16 cellular contexts compared by ENCODE assay signal in the genomic region with DNA sequence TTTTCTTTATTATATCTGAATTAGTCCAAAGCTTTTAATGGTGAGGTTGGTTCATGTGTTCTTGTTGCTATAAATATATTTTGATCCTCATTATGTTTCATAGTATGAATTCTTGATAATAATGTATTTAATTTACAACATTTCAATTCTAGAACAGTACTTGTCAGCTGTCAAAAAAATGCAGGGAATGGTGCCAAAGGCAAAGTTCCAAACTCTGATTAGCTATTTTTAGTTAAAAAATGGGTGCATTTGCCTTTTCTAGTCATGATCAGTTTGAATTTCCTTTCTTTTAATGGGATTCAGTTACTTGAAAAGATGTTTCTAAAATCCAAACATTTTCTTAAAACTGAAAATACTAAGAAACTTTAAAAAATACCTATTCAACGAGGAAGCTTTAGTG. TPM values are rescaled to one million over a fixed set of nuclear protein-coding genes. Genes with fewer than 3 reads are reported as not detected.
DNase-seq lines count a peak whose midpoint lies in the region; ATAC-seq and TF ChIP-seq lines count a peak whose summit lies in the region.
"Had no signal": no experiment of that assay in that cellular context is flagged by ENCODE, and none has a peak within 500 bp of the region (broad histone marks: within the 10 kb centered on the region; RNA-seq: fewer than 3 reads in every experiment).

No MANE protein-coding gene starts in this region.

- no peak for TF ChIP-seq EP300 in upper lobe of left lung (IDR thresholded peaks at IDR 0.05)

- TF ChIP-seq CTCF in left ventricle myocardium inferior (IDR thresholded peaks at IDR 0.05; ENCODE audit: borderline replicate concordance) (no peak), upper lobe of right lung (IDR thresholded peaks at IDR 0.05) (no peak), upper lobe of left lung (IDR thresholded peaks at IDR 0.05) (no peak)

- H3K4me3 ChIP-seq in left ventricle myocardium inferior: peak overlapping the region; percentile 45
- H3K4me3 ChIP-seq in right cardiac atrium (ENCODE audit: low read length): no peak overlapping the region
- no peak overlapping the region for H3K4me3 ChIP-seq in upper lobe of right lung
- no peak overlapping the region for H3K4me3 ChIP-seq in upper lobe of left lung
- H3K4me3 ChIP-seq: BLaER1 had no signal

- ATAC-seq in right cardiac atrium (no peak), upper lobe of right lung (no peak), upper lobe of left lung (ENCODE audit: low FRiP score in 2 of 2) (no peak), HG03280 (IDR thresholded peaks at IDR 0.05; ENCODE audit: unreplicated experiment) (no peak)
- ATAC-seq: HepG2 had no signal

- DNase-seq in left ventricle myocardium inferior (no peak), right cardiac atrium (no peak), dermis blood vessel endothelial cell (peak; percentile 5), myocyte (ENCODE audit: low read depth) (peak; percentile 60), upper lobe of right lung (no peak), DMS153 treated with DMSO at 0.1 percent for 48 hours (lab: John Stamatoyannopoulos, UW; ENCODE audit: unreplicated experiment) (no peak), upper lobe of left lung (no peak)
- DNase-seq: KG1, NCI-H1048, NCI-H1436 treated with DMSO at 0.1 percent for 48 hours, NCI-H2029 treated with DMSO at 0.1 percent for 48 hours, NCI-H2171 treated with DMSO at 0.1 percent for 48 hours, NCI-H510A treated with DMSO at 0.1 percent for 48 hours had no signal

- H3K9me3 ChIP-seq in left ventricle myocardium inferior (replicated peaks): no peaks in the 10 kb centered on the region
- H3K9me3 ChIP-seq in right cardiac atrium (ENCODE audit: control insufficient read depth, low read length): no peaks in the 10 kb centered on the region
- H3K9me3 ChIP-seq in upper lobe of right lung: no peaks in the 10 kb centered on the region
- no peaks in the 10 kb centered on the region for H3K9me3 ChIP-seq in upper lobe of left lung
- H3K9me3 ChIP-seq: BLaER1 had no signal

- H3K36me3 ChIP-seq in left ventricle myocardium inferior (no peaks in the 10 kb centered on the region), upper lobe of right lung (no peaks in the 10 kb centered on the region), upper lobe of left lung (peaks cover 0 to 5% (median 0%) of the 10 kb centered on the region in 4 donors)

- H3K27ac ChIP-seq in left ventricle myocardium inferior (replicated peaks) (peak overlapping the region; percentile 48), right cardiac atrium (ENCODE audit: low read length) (no peak overlapping the region), upper lobe of right lung (peak overlapping the region; percentile 24), upper lobe of left lung (peak overlapping the region in 1 of 4 donors; percentile 45)
- H3K27ac ChIP-seq: BLaER1 had no signal

- intact Hi-C loops in left ventricle myocardium inferior (cut with micrococcal nuclease): no loop called here
- intact Hi-C loops in right cardiac atrium (cut with DNase I): no loop called here
- intact Hi-C loops in upper lobe of right lung (cut with DNase I): no loop called here

- TF ChIP-seq POLR2A in upper lobe of left lung (IDR thresholded peaks at IDR 0.05): no peak

- H3K4me1 ChIP-seq in left ventricle myocardium inferior (peaks cover 37% of the 10 kb centered on the region), right cardiac atrium (ENCODE audit: control insufficient read depth, insufficient read depth, low read length) (peaks cover 2% of the 10 kb centered on the region), upper lobe of right lung (peaks cover 11% of the 10 kb centered on the region), upper lobe of left lung (peaks cover 4 to 11% (median 7%) of the 10 kb centered on the region in 4 donors)

- H3K27me3 ChIP-seq in left ventricle myocardium inferior (ENCODE audit: low read depth) (no peaks in the 10 kb centered on the region), right cardiac atrium (ENCODE audit: control insufficient read depth, insufficient read depth) (no peaks in the 10 kb centered on the region), upper lobe of right lung (no peaks in the 10 kb centered on the region), upper lobe of left lung (no peaks in the 10 kb centered on the region)
- H3K27me3 ChIP-seq: BLaER1 had no signal

- WGBS in right cardiac atrium: 18% methylated on average over 1 of the region's 1 CpG
- WGBS in upper lobe of left lung, 2 donors: 63 to 76% methylated on average over 1 of the region's 1 CpG

RNA-seq across cellular contexts. Expression of gene ANKIB1, which starts 49.6 kb away (rescaled TPM):
- total RNA-seq in left ventricle myocardium inferior: 49.9 TPM
- 10 to 100 TPM; 49.3 to 55.3 (median 52.4) TPM for total RNA-seq in right cardiac atrium
- 8.1 TPM for polyA plus RNA-seq in right cardiac atrium
- total RNA-seq in dermis blood vessel endothelial cell: 41.3 and 43.7 TPM in 2 replicates
- 34.6 and 37.6 TPM in 2 replicates for total RNA-seq in myocyte
- 21.7 TPM for polyA plus RNA-seq in myocyte (2012)
- 50.1 TPM for total RNA-seq in upper lobe of right lung
- total RNA-seq in upper lobe of left lung: 10 to 100 TPM; 22.8 to 47.1 (median 40.9) TPM

RNA-seq across cellular contexts. Expression of gene KRIT1, which starts 49.7 kb away (rescaled TPM):
- total RNA-seq in left ventricle myocardium inferior: 30.7 TPM
- total RNA-seq in right cardiac atrium: 10 to 100 TPM; 31.8 to 38.2 (median 35.7) TPM
- polyA plus RNA-seq in right cardiac atrium: 19.0 TPM
- 53.0 and 67.0 TPM in 2 replicates for total RNA-seq in dermis blood vessel endothelial cell
- total RNA-seq in myocyte: 59.2 and 60.4 TPM in 2 replicates
- polyA plus RNA-seq in myocyte (2012): 20.2 TPM
- 37.7 TPM for total RNA-seq in upper lobe of right lung
- total RNA-seq in upper lobe of left lung: 100 to 1,000 TPM in 2 of 6 donors, 10 to 100 TPM in 4; 36.8 to 173 (median 56.2) TPM

Comparison
In these comparisons a context has a peak if more than half of its experiments do, and no peak if none do; other contexts are left out.
1. DNase-seq: peak in dermis blood vessel endothelial cell (single experiment) and myocyte (single experiment); none in left ventricle myocardium inferior (single experiment), right cardiac atrium (0 of 3), upper lobe of right lung (single experiment), DMS153 treated with DMSO at 0.1 percent for 48 hours (single experiment) and upper lobe of left lung (0 of 2).